Comparison of ENCODE assay signal across 20 cellular contexts in genomic region chr3:37056826-37057225, GRCh38.
DNase-seq lines count a peak whose midpoint lies in the region; ATAC-seq and TF ChIP-seq lines count a peak whose summit lies in the region.
"Had no signal": no experiment of that assay in that cellular context is flagged by ENCODE, and none has a peak within 500 bp of the region (broad histone marks: within the 10 kb centered on the region; RNA-seq: fewer than 3 reads in every experiment).

No MANE protein-coding gene starts in this region.

- no peak for TF ChIP-seq CTCF in CD4-positive, alpha-beta T cell (IDR thresholded peaks at IDR 0.05)
- TF ChIP-seq CTCF in neural crest cell (conservative IDR thresholded peaks at IDR 0.05) = no peak

- H3K9ac ChIP-seq in mesenchymal stem cell (ENCODE audit: low read length) = no peak overlapping the region

- H3K4me1 ChIP-seq in mesenchymal stem cell (ENCODE audit: control insufficient read depth, insufficient read depth, low read depth, low read length) = no peaks in the 10 kb centered on the region

- H2BK120ac ChIP-seq in mesenchymal stem cell (ENCODE audit: low read depth, low read length) = no peak overlapping the region

- peak overlapping the region; percentile 72 for H3K27ac Mint-ChIP-seq in activated T-cell treated with anti-CD3 and anti-CD28 coated beads, Interleukin-2, amount 50 U/mL, for 24 hours
- H3K27ac Mint-ChIP-seq in CD4-positive, alpha-beta T cell = peak overlapping the region; percentile 43
- peak overlapping the region; percentile 1 for H3K27ac Mint-ChIP-seq in neural crest cell (ENCODE audit: unreplicated experiment)

- peaks cover 19% of the 10 kb centered on the region for H3K79me1 ChIP-seq in mesenchymal stem cell (replicated peaks; ENCODE audit: low read length, poor library complexity, severe bottlenecking)

- H3K36me3 ChIP-seq in mesenchymal stem cell (ENCODE audit: control insufficient read depth in 1 of 2, insufficient read depth in 2 of 2, low read depth in 1 of 2, low read length in 2 of 2) = peaks cover 38 to 78% of the 10 kb centered on the region in 2 experiments

- H3K27me3 ChIP-seq in CD4-positive, alpha-beta T cell (ENCODE audit: control insufficient read depth, insufficient read depth, low read length) = no peaks in the 10 kb centered on the region
- H3K27me3 ChIP-seq in mesenchymal stem cell (ENCODE audit: control insufficient read depth in 1 of 2, insufficient read depth in 1 of 2, low read length in 2 of 2) = no peaks in the 10 kb centered on the region
- H3K27me3 ChIP-seq: cardiac muscle cell, SJCRH30 had no signal

- no peak overlapping the region for H3K4ac ChIP-seq in mesenchymal stem cell (ENCODE audit: low read depth in 1 of 2, low read length in 2 of 2)

- H2BK15ac ChIP-seq in mesenchymal stem cell (ENCODE audit: low read depth, poor library complexity, severe bottlenecking) = no peak overlapping the region

- DNase-seq in activated T-cell treated with anti-CD3 and anti-CD28 coated beads, Interleukin-2, amount 50 U/mL, for 24 hours = no peak
- DNase-seq in activated T-cell treated with anti-CD3 and anti-CD28 coated beads, Interleukin-2, amount 50 U/mL, for 1 hour = no peak
- no peak for DNase-seq in CD4-positive, alpha-beta T cell
- DNase-seq in amniotic epithelial cell (ENCODE audit: low read depth) (peak; percentile 56), neural crest cell (ENCODE audit: low read depth, low spot score) (no peak), mesenchymal stem cell (no peak), MV-4-11 (lab: John Stamatoyannopoulos, UW) (no peak), NCI-H526 (lab: John Stamatoyannopoulos, UW) (no peak)
- DNase-seq: activated CD4-positive, CD25-positive, alpha-beta regulatory T cell; DMS79 treated with DMSO at 0.1 percent for 48 hours; NCI-H1436; NCI-H774; psoas muscle; SJCRH30; stimulated activated CD8-positive, alpha-beta memory T cell treated with anti-CD3 and anti-CD28 coated beads, Interleukin-4, amount 100 ng/mL, for 48 hours; T-helper 2 cell had no signal

- H3K23ac ChIP-seq in mesenchymal stem cell (ENCODE audit: low read length in 2 of 2) = no peak overlapping the region

- H3K14ac ChIP-seq in mesenchymal stem cell (ENCODE audit: low read length in 2 of 2) = no peak overlapping the region

- H3K36me3 Mint-ChIP-seq in activated T-cell treated with anti-CD3 and anti-CD28 coated beads, Interleukin-2, amount 50 U/mL, for 24 hours (ENCODE audit: low read depth) = peaks cover 84% of the 10 kb centered on the region
- H3K36me3 Mint-ChIP-seq in CD4-positive, alpha-beta T cell (ENCODE audit: low read depth) = peaks cover 77% of the 10 kb centered on the region
- H3K36me3 Mint-ChIP-seq in neural crest cell (ENCODE audit: low read depth) = peaks cover 20% of the 10 kb centered on the region

- POLR2A ChIA-PET in CD4-positive, alpha-beta T cell (lab: Charles Lee) = no interaction called here

- H3K4me1 Mint-ChIP-seq in activated T-cell treated with anti-CD3 and anti-CD28 coated beads, Interleukin-2, amount 50 U/mL, for 24 hours (ENCODE audit: low read depth) = peaks cover 31% of the 10 kb centered on the region
- no peaks in the 10 kb centered on the region for H3K4me1 Mint-ChIP-seq in CD4-positive, alpha-beta T cell (ENCODE audit: low read depth)
- peaks cover 3% of the 10 kb centered on the region for H3K4me1 Mint-ChIP-seq in neural crest cell

- no peak overlapping the region for H4K8ac ChIP-seq in mesenchymal stem cell (ENCODE audit: low read length)

- no peak overlapping the region for H2AK5ac ChIP-seq in mesenchymal stem cell (ENCODE audit: low read length, severe bottlenecking)

- H2BK5ac ChIP-seq in mesenchymal stem cell (ENCODE audit: low read depth, low read length, poor library complexity, severe bottlenecking) = no peak overlapping the region

- no peak overlapping the region for H2AFZ ChIP-seq in mesenchymal stem cell (ENCODE audit: low read depth, low read length)

- H3K18ac ChIP-seq in mesenchymal stem cell (ENCODE audit: low read depth in 1 of 2, low read length in 2 of 2) = no peak overlapping the region

- ATAC-seq in CD4-positive, alpha-beta T cell (ENCODE audit: poor library complexity) = no peak
- ATAC-seq: esophagus mucosa, psoas muscle had no signal

- H3K4me3 ChIP-seq in mesenchymal stem cell (ENCODE audit: insufficient read depth in 1 of 2, low read depth in 1 of 2, low read length in 2 of 2) = no peak overlapping the region
- H3K4me3 ChIP-seq: cardiac muscle cell, lung, psoas muscle, SJCRH30 had no signal

- H3K27me3 Mint-ChIP-seq in activated T-cell treated with anti-CD3 and anti-CD28 coated beads, Interleukin-2, amount 50 U/mL, for 24 hours = no peaks in the 10 kb centered on the region
- no peaks in the 10 kb centered on the region for H3K27me3 Mint-ChIP-seq in CD4-positive, alpha-beta T cell
- H3K27me3 Mint-ChIP-seq in neural crest cell (ENCODE audit: low read depth) = no peaks in the 10 kb centered on the region

- intact Hi-C loops in CD4-positive, alpha-beta T cell (cut with DNase I, micrococcal nuclease) = no loop called here

- no peak overlapping the region for H3K4me3 Mint-ChIP-seq in activated T-cell treated with anti-CD3 and anti-CD28 coated beads, Interleukin-2, amount 50 U/mL, for 24 hours
- no peak overlapping the region for H3K4me3 Mint-ChIP-seq in CD4-positive, alpha-beta T cell
- no peak overlapping the region for H3K4me3 Mint-ChIP-seq in neural crest cell
- H3K4me3 Mint-ChIP-seq: nephron had no signal

- H2BK12ac ChIP-seq in mesenchymal stem cell (ENCODE audit: low read length in 2 of 2) = no peak overlapping the region

- H3K27ac ChIP-seq in CD4-positive, alpha-beta T cell (ENCODE audit: low read depth, low read length) = no peak overlapping the region
- no peak overlapping the region for H3K27ac ChIP-seq in mesenchymal stem cell (ENCODE audit: low read length, poor library complexity, severe bottlenecking)
- H3K27ac ChIP-seq: cardiac muscle cell, psoas muscle, SJCRH30 had no signal

- H4K91ac ChIP-seq in mesenchymal stem cell (ENCODE audit: low read length) = no peak overlapping the region

- H3K9me3 Mint-ChIP-seq in activated T-cell treated with anti-CD3 and anti-CD28 coated beads, Interleukin-2, amount 50 U/mL, for 24 hours = no peaks in the 10 kb centered on the region
- H3K9me3 Mint-ChIP-seq in CD4-positive, alpha-beta T cell = no peaks in the 10 kb centered on the region
- no peaks in the 10 kb centered on the region for H3K9me3 Mint-ChIP-seq in neural crest cell
- H3K9me3 Mint-ChIP-seq: nephron had no signal

- H3K9me3 ChIP-seq in CD4-positive, alpha-beta T cell (ENCODE audit: control insufficient read depth, low read length) = no peaks in the 10 kb centered on the region
- no peaks in the 10 kb centered on the region for H3K9me3 ChIP-seq in mesenchymal stem cell (ENCODE audit: control insufficient read depth, low read length)
- H3K9me3 ChIP-seq: psoas muscle, SJCRH30 had no signal

- H3K4me2 ChIP-seq in mesenchymal stem cell (ENCODE audit: low read length, poor library complexity, severe bottlenecking) = no peak overlapping the region

- CTCF ChIA-PET in CD4-positive, alpha-beta T cell (lab: Charles Lee) = no interaction called here

Comparison
In these comparisons a context has a peak if more than half of its experiments do, and no peak if none do; other contexts are left out.
1. H3K27ac Mint-ChIP-seq: peak in every context shown above with its lines; median percentile 72 in activated T-cell treated with anti-CD3 and anti-CD28 coated beads, Interleukin-2, amount 50 U/mL, for 24 hours; 43 in CD4-positive, alpha-beta T cell; 1 in neural crest cell.